9 cellular contexts compared by ENCODE assay signal in the genomic region with DNA sequence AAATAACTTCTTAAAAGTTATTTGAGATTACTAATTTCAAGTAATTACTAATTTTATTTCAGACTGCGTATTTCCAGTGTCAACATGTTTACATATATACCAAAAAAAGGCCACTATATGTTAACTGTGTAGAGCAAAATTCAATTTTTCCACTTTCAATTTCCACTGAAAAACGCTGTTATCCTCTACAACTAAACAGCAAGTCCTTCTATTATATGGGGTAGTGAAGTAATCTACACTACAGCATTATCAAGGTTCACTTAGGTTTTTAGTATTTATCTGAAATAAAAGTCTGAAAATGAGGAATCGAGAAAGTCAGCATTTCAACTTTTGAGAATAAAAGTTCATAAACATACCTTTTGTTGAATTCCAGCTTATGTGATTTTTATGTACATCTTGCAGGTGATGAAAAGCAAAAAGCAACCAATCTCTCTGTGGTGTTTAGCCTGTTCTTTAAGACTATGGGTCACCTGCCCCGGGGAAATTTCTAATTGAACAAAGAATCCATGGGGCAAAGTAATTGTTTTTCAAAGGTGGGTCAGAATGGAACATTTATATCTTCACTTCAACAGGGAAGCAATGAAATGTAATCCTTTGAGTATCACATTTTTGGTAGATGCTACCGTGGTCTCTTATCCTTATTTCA. TPM values are rescaled to one million over a fixed set of nuclear protein-coding genes. Genes with fewer than 3 reads are reported as not detected.
DNase-seq lines count a peak whose midpoint lies in the region; ATAC-seq and TF ChIP-seq lines count a peak whose summit lies in the region.
"Had no signal": no experiment of that assay in that cellular context is flagged by ENCODE, and none has a peak within 500 bp of the region (broad histone marks: within the 10 kb centered on the region; RNA-seq: fewer than 3 reads in every experiment).

No MANE protein-coding gene starts in this region.

- H3K4me3 ChIP-seq in cardiac muscle cell: peak overlapping the region; percentile 99
- H3K4me3 ChIP-seq in ascending aorta: peak overlapping the region; percentile 94 to 95
- H3K4me3 ChIP-seq in lung: peak overlapping the region; percentile 35
- H3K4me3 ChIP-seq in upper lobe of right lung: peak overlapping the region; percentile 73

- H3K4me1 ChIP-seq in cardiac muscle cell (ENCODE audit: low read depth) (peaks cover 18% of the 10 kb centered on the region), ascending aorta (peaks cover 0 to 18% of the 10 kb centered on the region in 2 donors), lung (ENCODE audit: control insufficient read depth in 2 of 2, insufficient read depth in 2 of 2, low read length in 2 of 2) (peaks cover 0 to 8% of the 10 kb centered on the region in 2 donors), upper lobe of right lung (peaks cover 15% of the 10 kb centered on the region)

- H3K36me3 ChIP-seq in cardiac muscle cell (peaks cover 17% of the 10 kb centered on the region), ascending aorta (peaks cover 0 to 28% of the 10 kb centered on the region in 2 donors), lung (ENCODE audit: control insufficient read depth in 2 of 2, insufficient read depth in 2 of 2, low read length in 2 of 2) (peaks cover 1 to 6% of the 10 kb centered on the region in 2 donors), upper lobe of right lung (peaks cover 35% of the 10 kb centered on the region)

- no peak for ATAC-seq in left ventricle myocardium superior
- no peak for ATAC-seq in lung (ENCODE audit: insufficient read depth, low FRiP score)
- no peak for ATAC-seq in upper lobe of right lung

- H3K27ac ChIP-seq in cardiac muscle cell: peak overlapping the region; percentile 99
- peak overlapping the region; percentile 29 to 100 for H3K27ac ChIP-seq in ascending aorta
- peak overlapping the region in 1 of 2 donors; percentile 74 for H3K27ac ChIP-seq in lung (ENCODE audit: low read depth in 1 of 2, low read length in 1 of 2)
- H3K27ac ChIP-seq in upper lobe of right lung: peak overlapping the region; percentile 99

- H3K27me3 ChIP-seq in cardiac muscle cell (no peaks in the 10 kb centered on the region), ascending aorta (no peaks in the 10 kb centered on the region), lung (ENCODE audit: control insufficient read depth, insufficient read depth) (no peaks in the 10 kb centered on the region), upper lobe of right lung (no peaks in the 10 kb centered on the region)

- no peaks in the 10 kb centered on the region for H3K9me3 ChIP-seq in cardiac muscle cell (ENCODE audit: low read depth)
- H3K9me3 ChIP-seq in ascending aorta: no peaks in the 10 kb centered on the region
- peaks cover 0 to 2% of the 10 kb centered on the region in 2 donors for H3K9me3 ChIP-seq in lung (ENCODE audit: control insufficient read depth in 2 of 2, insufficient read depth in 1 of 2, low read length in 1 of 2)
- no peaks in the 10 kb centered on the region for H3K9me3 ChIP-seq in upper lobe of right lung

- no peak for TF ChIP-seq CTCF in cardiac muscle cell (IDR thresholded peaks at IDR 0.05; ENCODE audit: low read depth, low read length)
- TF ChIP-seq CTCF in ascending aorta (IDR thresholded peaks at IDR 0.05): no peak
- TF ChIP-seq CTCF in lung (IDR thresholded peaks at IDR 0.05; ENCODE audit: control extremely low read depth, extremely low read depth): no peak
- no peak for TF ChIP-seq CTCF in upper lobe of right lung (IDR thresholded peaks at IDR 0.05)

- intact Hi-C loops in left ventricle myocardium superior (cut with micrococcal nuclease): loop anchor here (5.0 to 10.0 kb wide), 4 partner anchors 102 to 558 kb away; no protein-coding TSS in a partner anchor
- intact Hi-C loops in ascending aorta (cut with DNase I): loop anchor here (5.0 kb wide), 1 partner anchor 330 kb away; no protein-coding TSS in a partner anchor
- intact Hi-C loops in upper lobe of right lung (cut with DNase I): no loop called here

- DNase-seq in cardiac muscle cell (ENCODE audit: low read depth in 1 of 2, low spot score in 1 of 2) (no peak), left ventricle myocardium superior (no peak), ascending aorta (ENCODE audit: low spot score in 2 of 2) (no peak), lung (ENCODE audit: low spot score) (no peak), upper lobe of right lung (no peak), NCI-H524 treated with DMSO at 0.1 percent for 48 hours (lab: John Stamatoyannopoulos, UW) (no peak), DMS79 (lab: John Stamatoyannopoulos, UW) (no peak), NCI-H1436 treated with DMSO at 0.1 percent for 48 hours (lab: John Stamatoyannopoulos, UW) (no peak)
- DNase-seq: hypothalamus had no signal

- WGBS in lung, 2 donors: 16 to 41% methylated on average over 5 of the region's 5 CpGs

RNA-seq across cellular contexts. Expression of a gene that starts 3.3 kb away (rescaled TPM):
- total RNA-seq in cardiac muscle cell (46.4 and 61.2 TPM in 2 replicates), left ventricle myocardium superior (74.6 TPM), ascending aorta (17.3 TPM), lung (100 to 1,000 TPM; 128 to 147 TPM), upper lobe of right lung (163 TPM)
- polyA plus RNA-seq in cardiac muscle cell (219 and 277 TPM in 2 replicates), lung (10 to 100 TPM; 38.4 to 50.9 TPM)

Comparison
In these comparisons a context has a peak if more than half of its experiments do, and no peak if none do; other contexts are left out.
1. H3K4me3 ChIP-seq: peak in every context shown above with its lines; median percentile 99 in cardiac muscle cell; 94 in ascending aorta; 73 in upper lobe of right lung; 35 in lung.